13 cellular contexts compared by ENCODE assay signal in the genomic region with DNA sequence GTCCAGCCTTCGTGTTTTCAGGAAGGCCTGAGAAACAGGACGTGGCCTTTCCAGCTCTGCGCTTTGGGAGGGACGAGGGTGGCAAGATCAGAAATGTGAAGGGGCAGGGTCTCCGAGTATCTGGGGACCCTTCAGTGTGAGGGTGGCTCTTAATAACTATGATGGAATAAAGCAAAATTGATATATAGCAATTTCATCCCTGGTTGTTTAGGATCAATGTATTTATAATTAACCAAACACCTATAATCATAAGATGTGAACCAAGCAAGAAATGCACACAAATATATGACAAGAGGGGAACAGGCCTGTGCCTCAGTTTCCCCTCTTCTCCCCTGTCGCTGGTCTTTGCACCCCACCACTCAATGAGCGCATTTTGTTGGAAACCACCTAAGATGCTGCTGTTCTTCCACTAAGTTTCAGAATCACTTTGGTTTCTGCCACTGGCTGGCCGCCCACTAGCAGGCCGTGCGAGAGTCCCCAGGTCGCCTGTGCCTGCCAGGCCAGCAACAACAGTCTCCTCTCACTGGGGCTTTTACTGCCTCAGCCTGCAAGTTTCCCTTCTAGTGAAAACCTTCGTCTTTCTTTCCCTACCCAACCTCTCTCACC. TPM values are rescaled to one million over a fixed set of nuclear protein-coding genes. Genes with fewer than 3 reads are reported as not detected.
A peak's percentile ranks its signal among the peaks of the same experiment; 100 is the strongest.
DNase-seq lines count a peak whose midpoint lies in the region; ATAC-seq, FAIRE-seq and TF ChIP-seq lines count a peak whose summit lies in the region.
"Had no signal": no experiment of that assay in that cellular context is flagged by ENCODE, and none has a peak within 500 bp of the region (broad histone marks: within the 10 kb centered on the region; RNA-seq: fewer than 3 reads in every experiment).

No MANE protein-coding gene starts in this region.

- H3K9me3 Mint-ChIP-seq in CD4-positive, alpha-beta T cell: no peaks in the 10 kb centered on the region
- H3K9me3 Mint-ChIP-seq in activated T-helper 2 cell treated with anti-CD3 and anti-CD28 coated beads, Interferon-gamma antibody, Interleukin-2, Interleukin-4, amounts not matched to agents 10 μg/mL and 5 μg/mL and 100 μg/mL, durations not matched to agents 14 hours and 24 hours and 36 hours: peaks cover 12% of the 10 kb centered on the region
- H3K9me3 Mint-ChIP-seq: IgD-negative memory B cell had no signal

- H3K4me3 Mint-ChIP-seq in CD4-positive, alpha-beta T cell: no peak overlapping the region
- H3K4me3 Mint-ChIP-seq in activated T-helper 2 cell treated with anti-CD3 and anti-CD28 coated beads, Interferon-gamma antibody, Interleukin-2, Interleukin-4, amounts not matched to agents 10 μg/mL and 5 μg/mL and 100 μg/mL, durations not matched to agents 14 hours and 24 hours and 36 hours (ENCODE audit: low read depth): peak overlapping the region; percentile 14
- H3K4me3 Mint-ChIP-seq: IgD-negative memory B cell had no signal

- H3K4me1 Mint-ChIP-seq in CD4-positive, alpha-beta T cell (ENCODE audit: low read depth): peaks cover 46% of the 10 kb centered on the region
- H3K4me1 Mint-ChIP-seq in activated T-helper 2 cell treated with anti-CD3 and anti-CD28 coated beads, Interferon-gamma antibody, Interleukin-2, Interleukin-4, amounts not matched to agents 10 μg/mL and 5 μg/mL and 100 μg/mL, durations not matched to agents 14 hours and 24 hours and 36 hours (ENCODE audit: low read depth): peaks cover 61% of the 10 kb centered on the region

- intact Hi-C loops in CD4-positive, alpha-beta T cell (cut with DNase I, micrococcal nuclease): no loop called here
- intact Hi-C loops in activated T-helper 2 cell treated with anti-CD3 and anti-CD28 coated beads, Interferon-gamma antibody, Interleukin-2, Interleukin-4, amounts not matched to agents 10 μg/mL and 5 μg/mL and 100 μg/mL, durations not matched to agents 14 hours and 24 hours and 36 hours (cut with micrococcal nuclease): loop anchor here (1.0 to 2.0 kb wide), 2 partner anchors 17 to 37 kb away; partner anchors contain the start of gene UBASH3A
- intact Hi-C loops in A673 (cut with micrococcal nuclease; ENCODE audit: unreplicated experiment): no loop called here

- H3K27me3 ChIP-seq in CD4-positive, alpha-beta T cell (ENCODE audit: control insufficient read depth, insufficient read depth, low read length): no peaks in the 10 kb centered on the region
- peaks cover 16% of the 10 kb centered on the region for H3K27me3 ChIP-seq in A673 (replicated peaks; ENCODE audit: insufficient read depth, low read depth, low read length, poor library complexity)

- no peaks in the 10 kb centered on the region for H3K36me3 ChIP-seq in A673 (ENCODE audit: insufficient read depth, low read length, poor library complexity, severe bottlenecking)
- H3K36me3 ChIP-seq: esophagus squamous epithelium, thoracic aorta had no signal

- no peak for DNase-seq in CD4-positive, alpha-beta T cell
- DNase-seq in activated T-helper 2 cell treated with anti-CD3 and anti-CD28 coated beads, Interferon-gamma antibody, Interleukin-2, Interleukin-4, amounts not matched to agents 10 μg/mL and 5 μg/mL and 100 μg/mL, durations not matched to agents 14 hours and 24 hours and 36 hours (ENCODE audit: low spot score): no peak
- DNase-seq in NCI-H2029 treated with DMSO at 0.1 percent for 48 hours (lab: John Stamatoyannopoulos, UW) (no peak), A673 (ENCODE audit: low spot score) (no peak), SKM-1 (lab: John Stamatoyannopoulos, UW; ENCODE audit: unreplicated experiment) (no peak), HTR-8/SVneo (ENCODE audit: insufficient read length, low spot score) (no peak)
- DNase-seq: esophagus squamous epithelium, NCI-H2171, SIG-M5 had no signal

- no peaks in the 10 kb centered on the region for H3K9me3 ChIP-seq in CD4-positive, alpha-beta T cell (ENCODE audit: control insufficient read depth, low read length)
- no peaks in the 10 kb centered on the region for H3K9me3 ChIP-seq in A673 (ENCODE audit: low read depth, low read length, poor library complexity, severe bottlenecking)
- H3K9me3 ChIP-seq: esophagus squamous epithelium, thoracic aorta had no signal

- no TSS peak for BruUV-seq in A673 (replicated peaks; lab: Mats Ljungman, UMichigan)

- no peak for ATAC-seq in CD4-positive, alpha-beta T cell (ENCODE audit: poor library complexity)
- ATAC-seq in GM18511 (IDR thresholded peaks at IDR 0.05; ENCODE audit: unreplicated experiment) (peak; percentile 72), HG02852 (IDR thresholded peaks at IDR 0.05; ENCODE audit: unreplicated experiment) (peak; percentile 83)

- H3K27ac Mint-ChIP-seq in CD4-positive, alpha-beta T cell: peak overlapping the region; percentile 76
- H3K27ac Mint-ChIP-seq in activated T-helper 2 cell treated with anti-CD3 and anti-CD28 coated beads, Interferon-gamma antibody, Interleukin-2, Interleukin-4, amounts not matched to agents 10 μg/mL and 5 μg/mL and 100 μg/mL, durations not matched to agents 14 hours and 24 hours and 36 hours: peak overlapping the region; percentile 96
- H3K27ac Mint-ChIP-seq: IgD-negative memory B cell had no signal

- H3K4me3 ChIP-seq in A673 (ENCODE audit: low read depth, low read length, poor library complexity, severe bottlenecking): no peak overlapping the region
- H3K4me3 ChIP-seq: esophagus squamous epithelium, thoracic aorta had no signal

- H3K27me3 Mint-ChIP-seq in CD4-positive, alpha-beta T cell: no peaks in the 10 kb centered on the region
- no peaks in the 10 kb centered on the region for H3K27me3 Mint-ChIP-seq in activated T-helper 2 cell treated with anti-CD3 and anti-CD28 coated beads, Interferon-gamma antibody, Interleukin-2, Interleukin-4, amounts not matched to agents 10 μg/mL and 5 μg/mL and 100 μg/mL, durations not matched to agents 14 hours and 24 hours and 36 hours (ENCODE audit: low read depth)

- POLR2A ChIA-PET in CD4-positive, alpha-beta T cell (lab: Charles Lee): interaction anchor here (1.3 kb wide), 1 partner anchor 37 kb away, joined by 3 read pairs; the partner anchor contains the start of gene UBASH3A
- POLR2A ChIA-PET in A673 (lab: Charles Lee; ENCODE audit: low non-redundant PET): no interaction called here

- no peak for FAIRE-seq in HTR-8/SVneo (lab: Jason Lieb, UNC)

- CTCF ChIA-PET in CD4-positive, alpha-beta T cell (lab: Charles Lee): no interaction called here
- CTCF ChIA-PET in A673 (lab: Charles Lee): no interaction called here

- no peak overlapping the region for H3K27ac ChIP-seq in CD4-positive, alpha-beta T cell (ENCODE audit: low read depth, low read length)
- no peak overlapping the region for H3K27ac ChIP-seq in A673 (ENCODE audit: low read depth, low read length, poor library complexity, severe bottlenecking)
- H3K27ac ChIP-seq: esophagus squamous epithelium, thoracic aorta had no signal

- H3K36me3 Mint-ChIP-seq in CD4-positive, alpha-beta T cell (ENCODE audit: low read depth): peaks cover 99% of the 10 kb centered on the region
- peaks cover 99% of the 10 kb centered on the region for H3K36me3 Mint-ChIP-seq in activated T-helper 2 cell treated with anti-CD3 and anti-CD28 coated beads, Interferon-gamma antibody, Interleukin-2, Interleukin-4, amounts not matched to agents 10 μg/mL and 5 μg/mL and 100 μg/mL, durations not matched to agents 14 hours and 24 hours and 36 hours (ENCODE audit: low read depth)
- H3K36me3 Mint-ChIP-seq: IgD-negative memory B cell had no signal

- H3K4me1 ChIP-seq in A673 (ENCODE audit: insufficient read depth, low read length, poor library complexity, severe bottlenecking): no peaks in the 10 kb centered on the region
- H3K4me1 ChIP-seq: esophagus squamous epithelium had no signal

- TF ChIP-seq CTCF in CD4-positive, alpha-beta T cell (IDR thresholded peaks at IDR 0.05): no peak
- TF ChIP-seq CTCF in A673 (conservative IDR thresholded peaks at IDR 0.05; ENCODE audit: low read depth, low read length): no peak

RNA-seq across cellular contexts. Expression of gene UBASH3A, which starts 36.6 kb away (rescaled TPM):
- 10 to 100 TPM; 59.7 to 60.8 TPM for total RNA-seq in CD4-positive, alpha-beta T cell
- total RNA-seq in activated T-helper 2 cell treated with anti-CD3 and anti-CD28 coated beads, Interferon-gamma antibody, Interleukin-2, Interleukin-4, amounts not matched to agents 10 μg/mL and 5 μg/mL and 100 μg/mL, durations not matched to agents 14 hours and 24 hours and 36 hours: 86.0 and 87.4 TPM in 2 replicates
- total RNA-seq in A673 (2021): not detected in 2 replicates

RNA-seq across cellular contexts. Expression of gene TMPRSS3, which starts 44.4 kb away (rescaled TPM):
- total RNA-seq in CD4-positive, alpha-beta T cell: 1 to 10 TPM; 1.5 TPM
- 81.0 and 88.1 TPM in 2 replicates for total RNA-seq in activated T-helper 2 cell treated with anti-CD3 and anti-CD28 coated beads, Interferon-gamma antibody, Interleukin-2, Interleukin-4, amounts not matched to agents 10 μg/mL and 5 μg/mL and 100 μg/mL, durations not matched to agents 14 hours and 24 hours and 36 hours
- total RNA-seq in A673 (2021): not detected in 2 replicates
- total RNA-seq: thoracic aorta had no signal

RNA-seq across cellular contexts. Expression of gene RSPH1, which starts 55.7 kb away (rescaled TPM):
- under 1 TPM; 0.34 to 0.38 TPM for total RNA-seq in CD4-positive, alpha-beta T cell
- total RNA-seq in activated T-helper 2 cell treated with anti-CD3 and anti-CD28 coated beads, Interferon-gamma antibody, Interleukin-2, Interleukin-4, amounts not matched to agents 10 μg/mL and 5 μg/mL and 100 μg/mL, durations not matched to agents 14 hours and 24 hours and 36 hours: not detected in 2 replicates
- total RNA-seq in A673 (2021): 0.45 and 1.0 TPM in 2 replicates

Comparison
In these comparisons a context has a peak if more than half of its experiments do, and no peak if none do; other contexts are left out.
1. RNA of gene UBASH3A, which starts 36.6 kb away (total RNA-seq): 86.0 to 87.4 TPM in activated T-helper 2 cell treated with anti-CD3 and anti-CD28 coated beads, Interferon-gamma antibody, Interleukin-2, Interleukin-4, amounts not matched to agents 10 μg/mL and 5 μg/mL and 100 μg/mL, durations not matched to agents 14 hours and 24 hours and 36 hours and 59.7 to 60.8 TPM in CD4-positive, alpha-beta T cell; not detected in A673; every median in the first group is over 10 times any median in the second.
2. RNA of gene TMPRSS3, which starts 44.4 kb away (total RNA-seq): 81.0 to 88.1 TPM in activated T-helper 2 cell treated with anti-CD3 and anti-CD28 coated beads, Interferon-gamma antibody, Interleukin-2, Interleukin-4, amounts not matched to agents 10 μg/mL and 5 μg/mL and 100 μg/mL, durations not matched to agents 14 hours and 24 hours and 36 hours; 1.5 TPM in CD4-positive, alpha-beta T cell and not detected in A673; every median in the first group is over 10 times any median in the second.